Comparison of ENCODE assay signal across 15 cellular contexts in genomic region chr16:29748760-29749149, GRCh38. TPM values are rescaled to one million over a fixed set of nuclear protein-coding genes. Genes with fewer than 3 reads are reported as not detected.
DNase-seq lines count a peak whose midpoint lies in the region; ATAC-seq and TF ChIP-seq lines count a peak whose summit lies in the region.
"Not testable (repeated sequence)": the region's sequence is repeated elsewhere in the genome, so short reads cannot be mapped to it uniquely, and the experiment has no call there.
"Had no signal": no experiment of that assay in that cellular context is flagged by ENCODE, and none has a peak within 500 bp of the region (broad histone marks: within the 10 kb centered on the region; RNA-seq: fewer than 3 reads in every experiment).

No MANE protein-coding gene starts in this region.

- peak overlapping the region in 3 of 4 donors; percentile 15 to 79 (median 27) for H3K4me3 Mint-ChIP-seq in CD4-positive, CD25-positive, alpha-beta regulatory T cell
- H3K4me3 Mint-ChIP-seq in activated T-cell treated with anti-CD3 and anti-CD28 coated beads, Interleukin-2, amount 50 U/mL, for 24 hours; mesothelial cell of epicardium: not testable (repeated sequence)

- not testable (repeated sequence) for TF ChIP-seq CTCF in DND-41 (IDR thresholded peaks at IDR 0.05; ENCODE audit: borderline replicate concordance, extremely low read depth, low read length, poor library complexity, severe bottlenecking); mesothelial cell of epicardium (IDR thresholded peaks at IDR 0.05; ENCODE audit: unreplicated experiment); neutrophil (IDR thresholded peaks at IDR 0.05)

- H3K9me3 Mint-ChIP-seq in CD4-positive, CD25-positive, alpha-beta regulatory T cell; activated T-cell treated with anti-CD3 and anti-CD28 coated beads, Interleukin-2, amount 50 U/mL, for 24 hours; mesothelial cell of epicardium: not testable (repeated sequence)

- peaks cover 46% of the 10 kb centered on the region for H3K4me1 ChIP-seq in CD4-positive, CD25-positive, alpha-beta regulatory T cell (ENCODE audit: control insufficient read depth, insufficient read depth, low read length, poor library complexity, severe bottlenecking)
- peaks cover 27% of the 10 kb centered on the region for H3K4me1 ChIP-seq in DND-41 (ENCODE audit: insufficient read depth, low read length)
- peaks cover 58 to 59% of the 10 kb centered on the region in 2 experiments for H3K4me1 ChIP-seq in neutrophil (ENCODE audit: control insufficient read depth in 1 of 2, insufficient read depth in 1 of 2, low read depth in 1 of 2, low read length in 1 of 2)

- not testable (repeated sequence) for H3K9me3 ChIP-seq in CD4-positive, CD25-positive, alpha-beta regulatory T cell (ENCODE audit: control insufficient read depth in 2 of 2, low read length in 2 of 2); DND-41 (ENCODE audit: insufficient read depth, low read length, severe bottlenecking); neutrophil

- not testable (repeated sequence) for H3K36me3 ChIP-seq in CD4-positive, CD25-positive, alpha-beta regulatory T cell (ENCODE audit: control insufficient read depth, insufficient read depth, low read length); DND-41 (ENCODE audit: insufficient read depth, low read length)
- peaks cover 11% of the 10 kb centered on the region for H3K36me3 ChIP-seq in neutrophil

- DNase-seq in CD4-positive, CD25-positive, alpha-beta regulatory T cell; activated T-cell treated with anti-CD3 and anti-CD28 coated beads, Interleukin-2, amount 50 U/mL, for 24 hours; mesothelial cell of epicardium (ENCODE audit: low spot score in 2 of 2, unreplicated experiment in 2 of 2): not testable (repeated sequence)
- peak; percentile 49 for DNase-seq in DND-41
- peak; percentile 46 for DNase-seq in activated CD4-positive, alpha-beta T cell treated with anti-CD3 and anti-CD28 coated beads for 48 hours
- DNase-seq in foreskin melanocyte: peak; percentile 9

- H3K27ac Mint-ChIP-seq in CD4-positive, CD25-positive, alpha-beta regulatory T cell: peak overlapping the region in 2 of 3 donors; percentile 20 to 43
- peak overlapping the region; percentile 23 for H3K27ac Mint-ChIP-seq in activated T-cell treated with anti-CD3 and anti-CD28 coated beads, Interleukin-2, amount 50 U/mL, for 24 hours
- H3K27ac Mint-ChIP-seq in mesothelial cell of epicardium: peak overlapping the region; percentile 26

- H3K27me3 ChIP-seq in CD4-positive, CD25-positive, alpha-beta regulatory T cell (ENCODE audit: control insufficient read depth, insufficient read depth, low read length); DND-41 (ENCODE audit: insufficient read depth, low read length, poor library complexity); neutrophil: not testable (repeated sequence)

- not testable (repeated sequence) for H3K27me3 Mint-ChIP-seq in CD4-positive, CD25-positive, alpha-beta regulatory T cell; activated T-cell treated with anti-CD3 and anti-CD28 coated beads, Interleukin-2, amount 50 U/mL, for 24 hours; mesothelial cell of epicardium (ENCODE audit: low read depth)

- H3K36me3 Mint-ChIP-seq in CD4-positive, CD25-positive, alpha-beta regulatory T cell: peaks cover 30% of the 10 kb centered on the region
- H3K36me3 Mint-ChIP-seq in activated T-cell treated with anti-CD3 and anti-CD28 coated beads, Interleukin-2, amount 50 U/mL, for 24 hours (ENCODE audit: low read depth): peaks cover 20% of the 10 kb centered on the region
- not testable (repeated sequence) for H3K36me3 Mint-ChIP-seq in mesothelial cell of epicardium

- H3K79me2 ChIP-seq in DND-41 (ENCODE audit: insufficient read depth, low read length): peaks cover 14% of the 10 kb centered on the region

- not testable (repeated sequence) for ATAC-seq in CD4-positive, CD25-positive, alpha-beta regulatory T cell (ENCODE audit: low read depth in 2 of 2); DND-41 (ENCODE audit: insufficient read depth, low read depth)

- not testable (repeated sequence) for H3K4me3 ChIP-seq in CD4-positive, CD25-positive, alpha-beta regulatory T cell (ENCODE audit: low read depth, low read length); DND-41 (ENCODE audit: low read depth in 1 of 2, low read length in 2 of 2); neutrophil (ENCODE audit: low read depth in 1 of 2, low read length in 1 of 2)

- H3K4me1 Mint-ChIP-seq in CD4-positive, CD25-positive, alpha-beta regulatory T cell: peaks cover 7 to 52% (median 21%) of the 10 kb centered on the region in 4 donors
- peaks cover 51% of the 10 kb centered on the region for H3K4me1 Mint-ChIP-seq in activated T-cell treated with anti-CD3 and anti-CD28 coated beads, Interleukin-2, amount 50 U/mL, for 24 hours (ENCODE audit: low read depth)
- H3K4me1 Mint-ChIP-seq in mesothelial cell of epicardium: not testable (repeated sequence)

- not testable (repeated sequence) for H4K20me1 ChIP-seq in DND-41 (ENCODE audit: insufficient read depth, low read length)

- H3K27ac ChIP-seq in CD4-positive, CD25-positive, alpha-beta regulatory T cell (ENCODE audit: insufficient read depth, low read length, poor library complexity, severe bottlenecking); DND-41 (ENCODE audit: low read length): not testable (repeated sequence)
- H3K27ac ChIP-seq in neutrophil: peak overlapping the region; percentile 99

- not testable (repeated sequence) for H2AFZ ChIP-seq in DND-41 (ENCODE audit: low read depth, low read length)

- H3K4me2 ChIP-seq in DND-41 (ENCODE audit: insufficient read depth, low read length): not testable (repeated sequence)

- not testable (repeated sequence) for H3K9ac ChIP-seq in DND-41 (ENCODE audit: low read depth, low read length)

RNA-seq across cellular contexts. Expression of gene C16orf54, which starts 3.0 kb away (rescaled TPM):
- 89.4 TPM for total RNA-seq in CD4-positive, CD25-positive, alpha-beta regulatory T cell
- polyA plus RNA-seq in CD4-positive, CD25-positive, alpha-beta regulatory T cell: 10 to 100 TPM; 31.4 to 84.9 (median 57.2) TPM
- not detected in 3 replicates for total RNA-seq in mesothelial cell of epicardium
- total RNA-seq: GM23248, H7, SJSA1 had no signal
- polyA plus RNA-seq: AG04450, GM23248 had no signal

RNA-seq across cellular contexts. Expression of gene ZG16, which starts 29.3 kb away (rescaled TPM):
- total RNA-seq in CD4-positive, CD25-positive, alpha-beta regulatory T cell: not detected
- not detected for polyA plus RNA-seq in CD4-positive, CD25-positive, alpha-beta regulatory T cell
- 0.11 to 0.20 TPM (median 0.20 TPM) in 3 replicates for total RNA-seq in mesothelial cell of epicardium
- total RNA-seq: GM12878, GM23248, H7, HT-29, M059J, Right ventricle myocardium superior, SJSA1 had no signal
- polyA plus RNA-seq: AG04450, GM12878, GM23248 had no signal

RNA-seq across cellular contexts. Expression of gene KIF22, which starts 41.8 kb away (rescaled TPM):
- total RNA-seq in CD4-positive, CD25-positive, alpha-beta regulatory T cell: 89.1 TPM
- 10 to 100 TPM; 49.4 to 65.1 (median 56.1) TPM for polyA plus RNA-seq in CD4-positive, CD25-positive, alpha-beta regulatory T cell
- 72.6 to 78.3 TPM (median 76.9 TPM) in 3 replicates for total RNA-seq in mesothelial cell of epicardium

RNA-seq across cellular contexts. Expression of gene MAZ, which starts 57.6 kb away (rescaled TPM):
- total RNA-seq in CD4-positive, CD25-positive, alpha-beta regulatory T cell: 224 TPM
- 10 to 100 TPM; 36.9 to 62.2 (median 44.5) TPM for polyA plus RNA-seq in CD4-positive, CD25-positive, alpha-beta regulatory T cell
- 345 to 360 TPM (median 349 TPM) in 3 replicates for total RNA-seq in mesothelial cell of epicardium

Comparison
In these comparisons a context has a peak if more than half of its experiments do, and no peak if none do; other contexts are left out.
1. RNA of gene C16orf54, which starts 3.0 kb away (total RNA-seq): 89.4 TPM in CD4-positive, CD25-positive, alpha-beta regulatory T cell (single experiment); not detected in mesothelial cell of epicardium; every median in the first group is over 10 times any median in the second.
2. Peak in every context shown above with its lines, with median percentiles within 50 percentile points of each other: H3K27ac Mint-ChIP-seq.